In genomic region chr3:45080824-45081223, GRCh38 we compare ENCODE assay signal across 22 cellular contexts. TPM values are rescaled to one million over a fixed set of nuclear protein-coding genes. Genes with fewer than 3 reads are reported as not detected.
A peak's percentile ranks its signal among the peaks of the same experiment; 100 is the strongest.
DNase-seq lines count a peak whose midpoint lies in the region; ATAC-seq and TF ChIP-seq lines count a peak whose summit lies in the region.
"Had no signal": no experiment of that assay in that cellular context is flagged by ENCODE, and none has a peak within 500 bp of the region (broad histone marks: within the 10 kb centered on the region; RNA-seq: fewer than 3 reads in every experiment).

No MANE protein-coding gene starts in this region.

- intact Hi-C loops in HCT116 (cut with micrococcal nuclease) (no loop called here), IMR-90 (cut with micrococcal nuclease) (no loop called here)
- intact Hi-C loops in dendritic cell treated with granulocyte-macrophage colony-stimulating factor and Interleukin-4, amounts not matched to agents 40 ng/mL and 50 ng/mL, for 4 days (cut with micrococcal nuclease) = no loop called here
- intact Hi-C loops in activated T-helper 2 cell treated with anti-CD3 and anti-CD28 coated beads, Interferon-gamma antibody, Interleukin-2, Interleukin-4, amounts not matched to agents 10 μg/mL and 5 μg/mL and 100 μg/mL, durations not matched to agents 14 hours and 24 hours and 36 hours (cut with micrococcal nuclease) = no loop called here

- H4K91ac ChIP-seq in IMR-90 (ENCODE audit: insufficient read depth, low read depth, low read length) (no peak overlapping the region), mesenchymal stem cell (ENCODE audit: low read length) (peak overlapping the region; percentile 18)

- H3K4ac ChIP-seq in IMR-90 (ENCODE audit: low read depth, low read length) (peak overlapping the region; percentile 32; the same call in 1 of the 2 replicates), mesenchymal stem cell (ENCODE audit: low read depth in 1 of 2, low read length in 2 of 2) (no peak overlapping the region)

- peak overlapping the region; percentile 17; the same call in 1 of the 2 replicates for H2BK120ac ChIP-seq in IMR-90 (ENCODE audit: low read depth, low read length)
- H2BK120ac ChIP-seq in mesenchymal stem cell (ENCODE audit: low read depth, low read length) = no peak overlapping the region

- H3K18ac ChIP-seq in IMR-90 (ENCODE audit: low read depth, low read length) = no peak overlapping the region
- peak overlapping the region in 1 of 2 experiments; percentile 50 for H3K18ac ChIP-seq in mesenchymal stem cell (ENCODE audit: low read depth in 1 of 2, low read length in 2 of 2)

- no peak overlapping the region for H4K5ac ChIP-seq in IMR-90 (ENCODE audit: low read depth, low read length)

- peaks cover 45% of the 10 kb centered on the region for H3K4me1 Mint-ChIP-seq in dendritic cell treated with granulocyte-macrophage colony-stimulating factor and Interleukin-4, amounts not matched to agents 40 ng/mL and 50 ng/mL, for 4 days (ENCODE audit: low read depth)
- peaks cover 8% of the 10 kb centered on the region for H3K4me1 Mint-ChIP-seq in activated T-helper 2 cell treated with anti-CD3 and anti-CD28 coated beads, Interferon-gamma antibody, Interleukin-2, Interleukin-4, amounts not matched to agents 10 μg/mL and 5 μg/mL and 100 μg/mL, durations not matched to agents 14 hours and 24 hours and 36 hours (ENCODE audit: low read depth)
- H3K4me1 Mint-ChIP-seq: CD8-positive, alpha-beta memory T cell had no signal

- peak overlapping the region; percentile 54 for H2AK5ac ChIP-seq in IMR-90 (ENCODE audit: low read depth, low read length)
- H2AK5ac ChIP-seq in mesenchymal stem cell (ENCODE audit: low read length, severe bottlenecking) = peak overlapping the region; percentile 36

- H3K27me3 ChIP-seq in HCT116 (ENCODE audit: insufficient read depth, low read length) (no peaks in the 10 kb centered on the region), IMR-90 (ENCODE audit: control insufficient read depth, insufficient read depth, low read length) (no peaks in the 10 kb centered on the region), mesenchymal stem cell (ENCODE audit: control insufficient read depth in 1 of 2, insufficient read depth in 1 of 2, low read length in 2 of 2) (no peaks in the 10 kb centered on the region)
- H3K27me3 ChIP-seq: BE2C had no signal

- BruUV-seq in HCT116 (replicated peaks; lab: Mats Ljungman, UMichigan) = no TSS peak
- BruUV-seq in IMR-90 (replicated peaks; lab: Mats Ljungman, UMichigan) = no TSS peak

- H3K27ac Mint-ChIP-seq in dendritic cell treated with granulocyte-macrophage colony-stimulating factor and Interleukin-4, amounts not matched to agents 40 ng/mL and 50 ng/mL, for 4 days = peak overlapping the region; percentile 36
- no peak overlapping the region for H3K27ac Mint-ChIP-seq in activated T-helper 2 cell treated with anti-CD3 and anti-CD28 coated beads, Interferon-gamma antibody, Interleukin-2, Interleukin-4, amounts not matched to agents 10 μg/mL and 5 μg/mL and 100 μg/mL, durations not matched to agents 14 hours and 24 hours and 36 hours

- peak overlapping the region; percentile 10; the same call in 1 of the 2 replicates for H3K14ac ChIP-seq in IMR-90 (replicated peaks; ENCODE audit: low read depth, low read length)
- no peak overlapping the region for H3K14ac ChIP-seq in mesenchymal stem cell (ENCODE audit: low read length in 2 of 2)

- H3K9me2 ChIP-seq in HCT116 (ENCODE audit: insufficient read depth) = no peaks in the 10 kb centered on the region

- H3K36me3 Mint-ChIP-seq in dendritic cell treated with granulocyte-macrophage colony-stimulating factor and Interleukin-4, amounts not matched to agents 40 ng/mL and 50 ng/mL, for 4 days (ENCODE audit: low read depth) = peaks cover 54% of the 10 kb centered on the region
- H3K36me3 Mint-ChIP-seq in activated T-helper 2 cell treated with anti-CD3 and anti-CD28 coated beads, Interferon-gamma antibody, Interleukin-2, Interleukin-4, amounts not matched to agents 10 μg/mL and 5 μg/mL and 100 μg/mL, durations not matched to agents 14 hours and 24 hours and 36 hours (ENCODE audit: low read depth) = peaks cover 14% of the 10 kb centered on the region
- H3K36me3 Mint-ChIP-seq: CD4-positive, CD25-positive, alpha-beta regulatory T cell had no signal

- no CpG with 5 or more reads among the region's 1 CpG for WGBS in IMR-90 (ENCODE audit: extremely low coverage in 2 of 2, insufficient read length in 1 of 2), 2 experiments
- 100% methylated on average over 1 of the region's 1 CpG for WGBS in mesenchymal stem cell

- H2BK20ac ChIP-seq in IMR-90 (ENCODE audit: low read depth, low read length) = no peak overlapping the region; the same call in 1 of the 2 replicates

- no peaks in the 10 kb centered on the region for H3K9me3 ChIP-seq in HCT116 (ENCODE audit: control insufficient read depth in 1 of 2, insufficient read depth in 1 of 2, low read depth in 1 of 2, low read length in 2 of 2)
- no peaks in the 10 kb centered on the region for H3K9me3 ChIP-seq in IMR-90 (ENCODE audit: control insufficient read depth, insufficient read depth, low read length)
- no peaks in the 10 kb centered on the region for H3K9me3 ChIP-seq in mesenchymal stem cell (ENCODE audit: control insufficient read depth, low read length)
- H3K9me3 ChIP-seq: BE2C had no signal

- TF ChIP-seq CTCF in HCT116 (IDR thresholded peaks at IDR 0.05 in 2 of 3, conservative IDR thresholded peaks at IDR 0.05 in 1 of 3; ENCODE audit: borderline replicate concordance in 1 of 3, insufficient read depth in 1 of 3, low read depth in 2 of 3, low read length in 2 of 3) (no peak), IMR-90 (conservative IDR thresholded peaks at IDR 0.05; ENCODE audit: low read depth, low read length) (no peak)

- in situ Hi-C loops in IMR-90 (cut with MboI; ENCODE audit: low sequenced_read_pairs) = no loop called here

- H3K56ac ChIP-seq in IMR-90 (ENCODE audit: extremely low read depth, insufficient read depth, low read length) = no peak overlapping the region

- peak overlapping the region; percentile 51 for H2AK9ac ChIP-seq in IMR-90 (replicated peaks; ENCODE audit: low read depth, low read length, poor library complexity)

- TF ChIP-seq RAD21 in HCT116 (IDR thresholded peaks at IDR 0.05; ENCODE audit: low read depth) (no peak; the same call in 1 of the 2 replicates), IMR-90 (IDR thresholded peaks at IDR 0.05; ENCODE audit: low read length) (no peak)

- no peak overlapping the region for H3K23ac ChIP-seq in IMR-90 (ENCODE audit: low read depth, low read length)
- H3K23ac ChIP-seq in mesenchymal stem cell (ENCODE audit: low read length in 2 of 2) = no peak overlapping the region

- H3K4me2 ChIP-seq in HCT116 (ENCODE audit: low read length) (no peak overlapping the region), IMR-90 (ENCODE audit: low read depth, low read length) (no peak overlapping the region), mesenchymal stem cell (ENCODE audit: low read length, poor library complexity, severe bottlenecking) (no peak overlapping the region)

- no peak for ATAC-seq in HCT116
- no peak for ATAC-seq in IMR-90 (ENCODE audit: low read depth)
- ATAC-seq in HG03159 (IDR thresholded peaks at IDR 0.05; ENCODE audit: unreplicated experiment) = no peak
- ATAC-seq: GM12878 had no signal

- dilution Hi-C loops in IMR-90 (cut with HindIII; ENCODE audit: low sequenced_read_pairs, unreplicated experiment) = no loop called here

- H2AFZ ChIP-seq in HCT116 (ENCODE audit: low read depth, low read length, poor library complexity, severe bottlenecking) = no peak overlapping the region
- no peak overlapping the region for H2AFZ ChIP-seq in IMR-90 (replicated peaks; ENCODE audit: low read length, poor library complexity)
- no peak overlapping the region for H2AFZ ChIP-seq in mesenchymal stem cell (ENCODE audit: low read depth, low read length)

- no peak overlapping the region for H4K8ac ChIP-seq in IMR-90 (ENCODE audit: low read depth in 2 of 2, low read length in 2 of 2)
- H4K8ac ChIP-seq in mesenchymal stem cell (ENCODE audit: low read length) = no peak overlapping the region

- no peak for TF ChIP-seq POLR2A in HCT116 (IDR thresholded peaks at IDR 0.05; ENCODE audit: borderline replicate concordance, extremely low read depth, insufficient read depth, insufficient read length)
- no peak for TF ChIP-seq POLR2A in IMR-90 (IDR thresholded peaks at IDR 0.05; ENCODE audit: low read depth, low read length)

- RAD21 ChIA-PET in HCT116 (lab: Charles Lee; ENCODE audit: low non-redundant PET in 1 of 2, low total read pairs in 2 of 2, uncharacterized antibody in 2 of 2, unreplicated experiment in 2 of 2) = no interaction called here

- peak overlapping the region; percentile 9 to 80 for H2BK12ac ChIP-seq in mesenchymal stem cell (ENCODE audit: low read length in 2 of 2)

- H4K20me1 ChIP-seq in HCT116 (ENCODE audit: insufficient read depth) (no peaks in the 10 kb centered on the region), IMR-90 (ENCODE audit: insufficient read depth, low read length) (no peaks in the 10 kb centered on the region)

- H3K79me1 ChIP-seq in IMR-90 (ENCODE audit: low read depth in 1 of 2, low read length in 2 of 2) (peaks cover 0 to 5% of the 10 kb centered on the region in 2 experiments; a peak in 1 of 4 replicates), mesenchymal stem cell (replicated peaks; ENCODE audit: low read length, poor library complexity, severe bottlenecking) (peaks cover 24% of the 10 kb centered on the region)

- H3K4me1 ChIP-seq in HCT116 (ENCODE audit: control insufficient read depth in 1 of 2, insufficient read depth in 2 of 2, low read length in 2 of 2) (peaks cover 0 to 10% of the 10 kb centered on the region in 2 experiments; a peak in 3 of 4 replicates), IMR-90 (ENCODE audit: control insufficient read depth, insufficient read depth, low read length) (peaks cover 14% of the 10 kb centered on the region), mesenchymal stem cell (ENCODE audit: control insufficient read depth, insufficient read depth, low read depth, low read length) (peaks cover 18% of the 10 kb centered on the region)
- H3K4me1 ChIP-seq: BE2C had no signal

- H3K9me1 ChIP-seq in IMR-90 (ENCODE audit: insufficient read depth, low read length) = peaks cover 12% of the 10 kb centered on the region

- no peaks in the 10 kb centered on the region for H3K27me3 Mint-ChIP-seq in dendritic cell treated with granulocyte-macrophage colony-stimulating factor and Interleukin-4, amounts not matched to agents 40 ng/mL and 50 ng/mL, for 4 days
- H3K27me3 Mint-ChIP-seq in activated T-helper 2 cell treated with anti-CD3 and anti-CD28 coated beads, Interferon-gamma antibody, Interleukin-2, Interleukin-4, amounts not matched to agents 10 μg/mL and 5 μg/mL and 100 μg/mL, durations not matched to agents 14 hours and 24 hours and 36 hours (ENCODE audit: low read depth) = no peaks in the 10 kb centered on the region

- H3K79me2 ChIP-seq in HCT116 (ENCODE audit: insufficient read depth, low read length) = peaks cover 7% of the 10 kb centered on the region; the same call in 1 of the 2 replicates

- H3K4me3 ChIP-seq in HCT116 (replicated peaks in 1 of 2; ENCODE audit: low read depth in 1 of 2, low read length in 2 of 2) (no peak overlapping the region), IMR-90 (ENCODE audit: insufficient read depth, low read depth, low read length) (no peak overlapping the region), mesenchymal stem cell (ENCODE audit: insufficient read depth in 1 of 2, low read depth in 1 of 2, low read length in 2 of 2) (no peak overlapping the region)
- H3K4me3 ChIP-seq: GM12878 had no signal

- no peak overlapping the region for H3K4me3 Mint-ChIP-seq in dendritic cell treated with granulocyte-macrophage colony-stimulating factor and Interleukin-4, amounts not matched to agents 40 ng/mL and 50 ng/mL, for 4 days
- no peak overlapping the region for H3K4me3 Mint-ChIP-seq in activated T-helper 2 cell treated with anti-CD3 and anti-CD28 coated beads, Interferon-gamma antibody, Interleukin-2, Interleukin-4, amounts not matched to agents 10 μg/mL and 5 μg/mL and 100 μg/mL, durations not matched to agents 14 hours and 24 hours and 36 hours (ENCODE audit: low read depth)
- H3K4me3 Mint-ChIP-seq: CD4-positive, CD25-positive, alpha-beta regulatory T cell; CD8-positive, alpha-beta memory T cell had no signal

- H3K27ac ChIP-seq in HCT116 (ENCODE audit: low read depth, low read length) (no peak overlapping the region), IMR-90 (ENCODE audit: insufficient read depth, low read length) (no peak overlapping the region), mesenchymal stem cell (ENCODE audit: low read length, poor library complexity, severe bottlenecking) (no peak overlapping the region)

- no peak overlapping the region for H2BK5ac ChIP-seq in IMR-90 (ENCODE audit: low read depth, low read length, poor library complexity, severe bottlenecking)
- H2BK5ac ChIP-seq in mesenchymal stem cell (ENCODE audit: low read depth, low read length, poor library complexity, severe bottlenecking) = no peak overlapping the region

- H3K9me3 Mint-ChIP-seq in dendritic cell treated with granulocyte-macrophage colony-stimulating factor and Interleukin-4, amounts not matched to agents 40 ng/mL and 50 ng/mL, for 4 days = peaks cover 22% of the 10 kb centered on the region
- H3K9me3 Mint-ChIP-seq in activated T-helper 2 cell treated with anti-CD3 and anti-CD28 coated beads, Interferon-gamma antibody, Interleukin-2, Interleukin-4, amounts not matched to agents 10 μg/mL and 5 μg/mL and 100 μg/mL, durations not matched to agents 14 hours and 24 hours and 36 hours = no peaks in the 10 kb centered on the region
- H3K9me3 Mint-ChIP-seq: CD8-positive, alpha-beta memory T cell had no signal

- no peak overlapping the region; the same call in 2 of the 3 replicates for H2BK15ac ChIP-seq in IMR-90 (ENCODE audit: low read depth, low read length)
- no peak overlapping the region for H2BK15ac ChIP-seq in mesenchymal stem cell (ENCODE audit: low read depth, poor library complexity, severe bottlenecking)

- no peak overlapping the region for H3K9ac ChIP-seq in HCT116 (ENCODE audit: low read length)
- no peak overlapping the region for H3K9ac ChIP-seq in IMR-90 (ENCODE audit: low read depth, low read length)
- no peak overlapping the region for H3K9ac ChIP-seq in mesenchymal stem cell (ENCODE audit: low read length)

- H3K36me3 ChIP-seq in HCT116 (ENCODE audit: control insufficient read depth in 1 of 2, insufficient read depth in 2 of 2, low read length in 2 of 2) = peaks cover 17 to 31% of the 10 kb centered on the region in 2 experiments
- H3K36me3 ChIP-seq in IMR-90 (ENCODE audit: control insufficient read depth, insufficient read depth, low read length) = no peaks in the 10 kb centered on the region
- H3K36me3 ChIP-seq in mesenchymal stem cell (ENCODE audit: control insufficient read depth in 1 of 2, insufficient read depth in 2 of 2, low read depth in 1 of 2, low read length in 2 of 2) = peaks cover 31 to 37% of the 10 kb centered on the region in 2 experiments
- H3K36me3 ChIP-seq: BE2C had no signal

- DNase-seq in HCT116 (ENCODE audit: low read depth, low spot score) (no peak), IMR-90 (no peak), mesenchymal stem cell (no peak), LoVo (ENCODE audit: low spot score) (no peak)
- no peak for DNase-seq in activated T-helper 2 cell treated with anti-CD3 and anti-CD28 coated beads, Interferon-gamma antibody, Interleukin-2, Interleukin-4, amounts not matched to agents 10 μg/mL and 5 μg/mL and 100 μg/mL, durations not matched to agents 14 hours and 24 hours and 36 hours (ENCODE audit: low spot score)
- DNase-seq: ACHN; BE2C; C1 segment of cervical spinal cord; CD4-positive, CD25-positive, alpha-beta regulatory T cell; CD8-positive, alpha-beta memory T cell; COR-L47; DMS 273 treated with DMSO at 0.1 percent for 48 hours; DMS53; DND-41; EL; GOT3; H7 had no signal

- POLR2A ChIA-PET in HCT116 (lab: Charles Lee) (no interaction called here), IMR-90 (lab: Charles Lee; ENCODE audit: unreplicated experiment) (no interaction called here)

- CTCF ChIA-PET in HCT116 (lab: Charles Lee) = no interaction called here
- CTCF ChIA-PET in IMR-90 (lab: Yijun Ruan, JAX) = no interaction called here

RNA-seq across cellular contexts. Expression of gene CLEC3B, which starts 54.7 kb away (rescaled TPM):
- total RNA-seq in HCT116 (2021; ENCODE audit: unreplicated experiment) (0.57 TPM), IMR-90 (2012; rRNA removed) (1.9 and 3.6 TPM in 2 replicates)
- 0.26 and 0.51 TPM in 2 replicates for polyA plus RNA-seq in HCT116 (2012)
- 13.2 and 13.8 TPM in 2 replicates for polyA plus RNA-seq in IMR-90 (2012; rRNA removed)
- 20.2 and 52.4 TPM in 2 replicates for polyA plus RNA-seq in IMR-90 (2012; cell fraction: cytosol; rRNA removed)
- polyA plus RNA-seq in IMR-90 (2012; cell fraction: nucleus; rRNA removed; ENCODE audit: low replicate concordance) = 7.8 and 10.6 TPM in 2 replicates
- polyA plus RNA-seq in mesenchymal stem cell (2013, experiment 1 of 2) = 0.51 TPM
- 0.70 TPM for polyA plus RNA-seq in mesenchymal stem cell (2013, experiment 2 of 2)
- total RNA-seq in activated T-helper 2 cell treated with anti-CD3 and anti-CD28 coated beads, Interferon-gamma antibody, Interleukin-2, Interleukin-4, amounts not matched to agents 10 μg/mL and 5 μg/mL and 100 μg/mL, durations not matched to agents 14 hours and 24 hours and 36 hours = 0.21 TPM in 1 of 2 replicates, not detected in the other
- total RNA-seq: G401, H7, HT-29 had no signal
- polyA plus RNA-seq: CD8-positive, alpha-beta memory T cell; GM12878 had no signal
